1 cellular context compared by ENCODE assay signal in genomic region chr5:142827934-142828576, GRCh38.
TF ChIP-seq lines count a peak whose summit lies in the region.

No MANE protein-coding gene starts in this region.

TF ChIP-seq in IMR-90, 13 proteins besides CTCF, POLR2A, EP300 and RAD21:
- TF ChIP-seq FOS (IDR thresholded peaks at IDR 0.05; ENCODE audit: low read depth, low read length) (peak; percentile 19; the same call in 1 of the 2 replicates), NFE2L2 (IDR thresholded peaks at IDR 0.05; ENCODE audit: low read depth, low read length) (no peak)
TF ChIP-seq in IMR-90: peak in this region for 1.
